In genomic region chr4:176195184-176195978, GRCh38 we compare ENCODE assay signal across 8 cellular contexts. TPM values are rescaled to one million over a fixed set of nuclear protein-coding genes. Genes with fewer than 3 reads are reported as not detected.
DNase-seq lines count a peak whose midpoint lies in the region; FAIRE-seq and TF ChIP-seq lines count a peak whose summit lies in the region.

Gene SPATA4 (minus strand): TSS chr4:176195585. CDS start chr4:176195562, 23 bp downstream.

- intact Hi-C loops in esophagus muscularis mucosa (cut with DNase I), result no loop called here

- in situ Hi-C loops in GM23248 (cut with MboI), result no loop called here

- H3K4me2 ChIP-seq in GM23248 (ENCODE audit: unreplicated experiment), result peak within 1 kb of the TSS; percentile 84
- H3K4me2 ChIP-seq in Karpas-422 (ENCODE audit: low read depth, low read length, poor library complexity, severe bottlenecking), result peak within 1 kb of the TSS; percentile 75

- FAIRE-seq in RCC 7860 (lab: Jason Lieb, UNC), result no peak

- H3K27ac ChIP-seq in GM23248 (peak within 1 kb of the TSS; percentile 98), Karpas-422 (ENCODE audit: low read length) (peak within 1 kb of the TSS; percentile 73), esophagus muscularis mucosa (replicated peaks in 1 of 4) (peak within 1 kb of the TSS; percentile 75 to 82 (median 80)), muscle layer of duodenum (ENCODE audit: low read length) (peak within 1 kb of the TSS; percentile 81)

- peak within 1 kb of the TSS; percentile 78 for H3K4me3 ChIP-seq in GM23248
- H3K4me3 ChIP-seq in Karpas-422 (ENCODE audit: low read length), result peak within 1 kb of the TSS; percentile 66
- peak within 1 kb of the TSS; percentile 61 to 87 (median 68) for H3K4me3 ChIP-seq in esophagus muscularis mucosa
- peak within 1 kb of the TSS; percentile 79 to 88 for H3K4me3 ChIP-seq in muscle layer of duodenum (ENCODE audit: low read depth in 1 of 2, low read length in 2 of 2)

- H3K27me3 ChIP-seq in GM23248 (replicated peaks; ENCODE audit: insufficient read depth) (no peaks in the 10 kb centered on the region), Karpas-422 (ENCODE audit: low read length) (no peaks in the 10 kb centered on the region), esophagus muscularis mucosa (no peaks in the 10 kb centered on the region), muscle layer of duodenum (ENCODE audit: low read depth, low read length) (no peaks in the 10 kb centered on the region)

- no peaks in the 10 kb centered on the region for H3K9me3 ChIP-seq in GM23248 (ENCODE audit: low read depth)
- no peaks in the 10 kb centered on the region for H3K9me3 ChIP-seq in Karpas-422 (ENCODE audit: low read length)
- no peaks in the 10 kb centered on the region for H3K9me3 ChIP-seq in esophagus muscularis mucosa
- no peaks in the 10 kb centered on the region for H3K9me3 ChIP-seq in muscle layer of duodenum (ENCODE audit: control insufficient read depth in 1 of 2, low read length in 2 of 2)

- DNase-seq in DMS53 (lab: John Stamatoyannopoulos, UW), result peak; percentile 95
- peak; percentile 98 for DNase-seq in GM23248
- DNase-seq in Karpas-422, result peak; percentile 94
- DNase-seq in RCC 7860 (ENCODE audit: low spot score), result peak; percentile 75
- DNase-seq in activated T-helper 1 cell treated with Interleukin-2 at 50 U/mL for 16 hours (ENCODE audit: low read depth), result peak; percentile 88
- DNase-seq in esophagus muscularis mucosa (ENCODE audit: extremely low spot score), result peak; percentile 96
- peak; percentile 90 to 91 for DNase-seq in stimulated activated CD8-positive, alpha-beta memory T cell treated with anti-CD3 and anti-CD28 coated beads, Interleukin-7, amount 100 ng/mL, for 1 hour (ENCODE audit: low read depth in 2 of 2)

- no peak for TF ChIP-seq CTCF in esophagus muscularis mucosa (IDR thresholded peaks at IDR 0.05)

- H3F3A ChIP-seq in GM23248 (ENCODE audit: insufficient read depth), result peaks cover 30% of the 10 kb centered on the region

- 1 to 2% methylated on average over 41 to 44 of the region's 45 CpGs for WGBS in GM23248 (ENCODE audit: low coverage in 1 of 2, low lambda C conversion rate in 2 of 2, missing lambda C conversion rate in 2 of 2), 2 experiments
- WGBS in esophagus muscularis mucosa, result under 1% methylated on average over 45 of the region's 45 CpGs

- no peak for TF ChIP-seq EP300 in esophagus muscularis mucosa (IDR thresholded peaks at IDR 0.05)

- H2AFZ ChIP-seq in GM23248 (peak within 1 kb of the TSS; percentile 98), Karpas-422 (ENCODE audit: low read length) (peak within 1 kb of the TSS; percentile 84)

- H3K9ac ChIP-seq in GM23248, result peak within 1 kb of the TSS; percentile 87
- H3K9ac ChIP-seq in Karpas-422 (ENCODE audit: low read length), result peak within 1 kb of the TSS; percentile 61

- H3K36me3 ChIP-seq in GM23248 (ENCODE audit: low read depth) (no peaks in the 10 kb centered on the region), Karpas-422 (ENCODE audit: insufficient read depth, low read length) (no peaks in the 10 kb centered on the region), esophagus muscularis mucosa (no peaks in the 10 kb centered on the region), muscle layer of duodenum (ENCODE audit: control insufficient read depth in 1 of 2, insufficient read depth in 2 of 2, low read length in 2 of 2) (no peaks in the 10 kb centered on the region)

- H3K9me2 ChIP-seq in GM23248 (ENCODE audit: insufficient read depth), result no peaks in the 10 kb centered on the region
- H3K9me2 ChIP-seq in Karpas-422 (replicated peaks; ENCODE audit: insufficient read depth, low read length), result no peaks in the 10 kb centered on the region

- no peak for TF ChIP-seq POLR2A in esophagus muscularis mucosa (IDR thresholded peaks at IDR 0.05; ENCODE audit: low read depth)

- peaks cover 43% of the 10 kb centered on the region for H3K4me1 ChIP-seq in GM23248 (ENCODE audit: insufficient read depth)
- peaks cover 9% of the 10 kb centered on the region for H3K4me1 ChIP-seq in Karpas-422 (ENCODE audit: low read length)
- peaks cover 3 to 17% (median 10%) of the 10 kb centered on the region in 4 donors for H3K4me1 ChIP-seq in esophagus muscularis mucosa
- H3K4me1 ChIP-seq in muscle layer of duodenum (ENCODE audit: control insufficient read depth in 1 of 2, insufficient read depth in 2 of 2, low read length in 2 of 2), result peaks cover 0 to 4% of the 10 kb centered on the region in 2 donors

- H3K79me2 ChIP-seq in GM23248 (ENCODE audit: insufficient read depth) (no peaks in the 10 kb centered on the region), Karpas-422 (ENCODE audit: low read length) (no peaks in the 10 kb centered on the region)

- H4K20me1 ChIP-seq in GM23248 (ENCODE audit: insufficient read depth) (no peaks in the 10 kb centered on the region), Karpas-422 (ENCODE audit: insufficient read depth, low read depth, low read length) (no peaks in the 10 kb centered on the region)

RNA-seq across cellular contexts. Expression of gene SPATA4, which starts in this region (rescaled TPM):
- total RNA-seq in GM23248 (2014; rRNA removed; shearing (Covaris generic)), result not detected in 2 replicates
- polyA plus RNA-seq in GM23248 (2016; fragmentation: Nextera tagmentation; extraction: Ambion mirVana), result 0.73 and 0.90 TPM in 2 replicates
- total RNA-seq in Karpas-422 (2014; rRNA removed; shearing (Covaris generic); ENCODE audit: low replicate concordance), result not detected in 2 replicates
- 1 to 10 TPM in 1 of 4 donors, under 1 TPM in 2, not detected in 1; 0.33 to 1.0 (median 0.83) TPM for total RNA-seq in esophagus muscularis mucosa

Comparison
In these comparisons a context has a peak if more than half of its experiments do, and no peak if none do; other contexts are left out.
1. Peak in every context shown above with its lines: DNase-seq, H3K4me3 ChIP-seq and H3K27ac ChIP-seq.
2. Peak in DNase-seq, H3K4me3 ChIP-seq, H3K27ac ChIP-seq, H3K9ac ChIP-seq and H3K4me2 ChIP-seq in GM23248; RNA of the gene not detected or under 1 TPM.
3. Peak in DNase-seq, H3K4me3 ChIP-seq, H3K27ac ChIP-seq, H3K9ac ChIP-seq and H3K4me2 ChIP-seq in Karpas-422; RNA of the gene not detected or under 1 TPM.